ENCODE assay signal across 32 cellular contexts in the genomic region with DNA sequence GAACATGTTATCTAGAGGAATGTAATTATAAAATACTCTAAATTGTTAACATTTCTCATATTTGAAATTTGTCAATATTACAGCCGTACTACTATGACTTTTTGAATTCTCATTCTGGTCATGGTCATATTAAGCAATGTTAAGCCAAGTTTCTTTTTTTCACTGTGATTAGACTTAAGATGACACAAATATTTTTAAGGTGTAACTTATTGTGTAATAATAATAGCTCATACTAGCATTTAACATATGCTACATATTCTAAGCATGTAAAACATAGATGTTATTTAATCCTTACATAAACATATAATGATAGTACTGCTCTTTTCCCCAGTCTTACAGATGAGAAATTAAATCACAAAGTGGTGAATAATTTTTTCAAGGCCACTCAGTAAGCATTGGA. TPM values are rescaled to one million over a fixed set of nuclear protein-coding genes. Genes with fewer than 3 reads are reported as not detected.
DNase-seq lines count a peak whose midpoint lies in the region; ATAC-seq, FAIRE-seq and TF ChIP-seq lines count a peak whose summit lies in the region.
"Had no signal": no experiment of that assay in that cellular context is flagged by ENCODE, and none has a peak within 500 bp of the region (broad histone marks: within the 10 kb centered on the region; RNA-seq: fewer than 3 reads in every experiment).

No MANE protein-coding gene starts in this region.

- TF ChIP-seq CTCF in HepG2 (CRISPR knock-in tag; IDR thresholded peaks at IDR 0.05) (no peak), right lobe of liver (IDR thresholded peaks at IDR 0.05) (no peak), IMR-90 (conservative IDR thresholded peaks at IDR 0.05; ENCODE audit: low read depth, low read length) (no peak), K562 (IDR thresholded peaks at IDR 0.05 in 2 of 3, conservative IDR thresholded peaks at IDR 0.05 in 1 of 3; ENCODE audit: insufficient read depth in 2 of 3, low read depth in 1 of 3, low read length in 3 of 3) (no peak)

- no TSS peak for BruUV-seq in HepG2 (replicated peaks; lab: Mats Ljungman, UMichigan)
- BruUV-seq in IMR-90 (replicated peaks; lab: Mats Ljungman, UMichigan), result no TSS peak
- no TSS peak for BruUV-seq in K562 (replicated peaks; lab: Mats Ljungman, UMichigan)

- whole genome bisulfite sequencing in HepG2 (ENCODE audit: low lambda C conversion rate), result 100% methylated on average over 1 of the region's 1 CpG
- 90% methylated on average over 1 of the region's 1 CpG for whole genome bisulfite sequencing in right lobe of liver (ENCODE audit: insufficient coverage, low coverage, low lambda C conversion rate, missing lambda C conversion rate)
- WGBS in IMR-90 (ENCODE audit: extremely low coverage in 2 of 2, insufficient read length in 1 of 2), 2 experiments, result no CpG with 5 or more reads among the region's 1 CpG
- 100% methylated on average over 1 of the region's 1 CpG for WGBS in K562 (ENCODE audit: insufficient coverage, low coverage, missing lambda C conversion rate)

- H3K36me3 ChIP-seq in HepG2 (replicated peaks in 1 of 2; ENCODE audit: control insufficient read depth in 1 of 2, insufficient read depth in 2 of 2, low read length in 2 of 2), result peaks cover 1 to 16% of the 10 kb centered on the region in 2 experiments; a peak in 2 of 5 replicates
- peaks cover 0 to 2% (median 0%) of the 10 kb centered on the region in 4 donors for H3K36me3 ChIP-seq in right lobe of liver
- H3K36me3 ChIP-seq in IMR-90 (ENCODE audit: control insufficient read depth, insufficient read depth, low read length), result no peaks in the 10 kb centered on the region
- H3K36me3 ChIP-seq in K562 (ENCODE audit: control insufficient read depth, insufficient read depth, low read length), result peaks cover 36% of the 10 kb centered on the region

- H3K27me3 ChIP-seq in HepG2 (ENCODE audit: control insufficient read depth in 1 of 2, insufficient read depth in 2 of 2, low read length in 2 of 2), result no peaks in the 10 kb centered on the region
- H3K27me3 ChIP-seq in right lobe of liver, result no peaks in the 10 kb centered on the region
- H3K27me3 ChIP-seq in IMR-90 (ENCODE audit: control insufficient read depth, insufficient read depth, low read length), result no peaks in the 10 kb centered on the region
- H3K27me3 ChIP-seq in K562 (ENCODE audit: control insufficient read depth in 2 of 2, insufficient read depth in 2 of 2, low read length in 2 of 2), result no peaks in the 10 kb centered on the region
- H3K27me3 ChIP-seq: BE2C; BLaER1; BLaER1 treated with 17β-estradiol and CSF1 and Interleukin-3, amounts not matched to agents 10 nM and 100 nM had no signal

- no peak overlapping the region for H3K56ac ChIP-seq in IMR-90 (ENCODE audit: extremely low read depth, insufficient read depth, low read length)

- POLR2A ChIA-PET in HepG2 (lab: Yijun Ruan, JAX), result no interaction called here
- POLR2A ChIA-PET in IMR-90 (lab: Charles Lee; ENCODE audit: unreplicated experiment), result no interaction called here
- POLR2A ChIA-PET in K562 (lab: Yijun Ruan, JAX), result no interaction called here

- H3K79me2 ChIP-seq in HepG2 (ENCODE audit: insufficient read depth, low read length), result no peaks in the 10 kb centered on the region
- H3K79me2 ChIP-seq in K562 (ENCODE audit: control insufficient read depth, insufficient read depth, low read length), result no peaks in the 10 kb centered on the region; the same call in 2 of the 3 replicates

- H3K79me1 ChIP-seq in IMR-90 (ENCODE audit: low read depth in 1 of 2, low read length in 2 of 2), result no peaks in the 10 kb centered on the region; a peak in 1 of 4 replicates

- TF ChIP-seq RAD21 in HepG2 (CRISPR knock-in tag; IDR thresholded peaks at IDR 0.05) (no peak), IMR-90 (IDR thresholded peaks at IDR 0.05; ENCODE audit: low read length) (no peak), K562 (CRISPR knock-in tag; conservative IDR thresholded peaks at IDR 0.05 in 1 of 2, IDR thresholded peaks at IDR 0.05 in 1 of 2) (no peak)

- no peak overlapping the region for H2BK5ac ChIP-seq in IMR-90 (ENCODE audit: low read depth, low read length, poor library complexity, severe bottlenecking)

- FAIRE-seq in HepG2 (lab: Jason Lieb, UNC), result no peak
- no peak for FAIRE-seq in K562 (lab: Jason Lieb, UNC)
- FAIRE-seq: A549, D721Med had no signal

- H2AK5ac ChIP-seq in IMR-90 (ENCODE audit: low read depth, low read length), result no peak overlapping the region

- no peak overlapping the region for H2AK9ac ChIP-seq in IMR-90 (replicated peaks; ENCODE audit: low read depth, low read length, poor library complexity)

- H3K18ac ChIP-seq in IMR-90 (ENCODE audit: low read depth, low read length), result no peak overlapping the region

- H2AFZ ChIP-seq in HepG2 (ENCODE audit: low read length) (no peak overlapping the region), IMR-90 (replicated peaks; ENCODE audit: low read length, poor library complexity) (no peak overlapping the region), K562 (ENCODE audit: low read depth, low read length) (no peak overlapping the region)

- dilution Hi-C loops in IMR-90 (cut with HindIII; ENCODE audit: low sequenced_read_pairs, unreplicated experiment), result no loop called here

- H3K23ac ChIP-seq in IMR-90 (ENCODE audit: low read depth, low read length), result no peak overlapping the region

- no peak overlapping the region for H2BK120ac ChIP-seq in IMR-90 (ENCODE audit: low read depth, low read length)

- no peaks in the 10 kb centered on the region for H3K4me1 ChIP-seq in HepG2 (ENCODE audit: insufficient read depth, low read length)
- H3K4me1 ChIP-seq in right lobe of liver, result no peaks in the 10 kb centered on the region
- no peaks in the 10 kb centered on the region; the same call in 1 of the 2 replicates for H3K4me1 ChIP-seq in IMR-90 (ENCODE audit: control insufficient read depth, insufficient read depth, low read length)
- H3K4me1 ChIP-seq in K562 (replicated peaks in 1 of 2; ENCODE audit: control insufficient read depth in 2 of 2, insufficient read depth in 2 of 2, low read length in 2 of 2), result peaks cover 0 to 4% of the 10 kb centered on the region in 2 experiments; a peak in 2 of 5 replicates
- H3K4me1 ChIP-seq: A549, BLaER1 had no signal

- CTCF ChIA-PET in HepG2 (lab: Yijun Ruan, JAX; ENCODE audit: low intra/inter-chr PET ratio, low total read pairs) (no interaction called here), IMR-90 (lab: Yijun Ruan, JAX) (no interaction called here), K562 (lab: Yijun Ruan, JAX; ENCODE audit: low intra/inter-chr PET ratio) (no interaction called here)

- DNase-seq in HepG2 (ENCODE audit: low spot score), result no peak
- DNase-seq in right lobe of liver, result no peak
- DNase-seq in IMR-90, result no peak
- DNase-seq in K562 (ENCODE audit: extremely low read depth in 1 of 4, low spot score in 3 of 4), result no peak
- no peak for DNase-seq in GM03348 (ENCODE audit: low spot score)
- no peak for DNase-seq in head of caudate nucleus
- DNase-seq: 8988T; ACHN; AML-193; BE2C; C1 segment of cervical spinal cord; Caco-2; Calu3; CD4-positive, alpha-beta memory T cell; CD4-positive, alpha-beta T cell; CD4-positive, CD25-positive, alpha-beta regulatory T cell; CD8-positive, alpha-beta memory T cell; CD8-positive, alpha-beta T cell; COR-L47; DMS 273 treated with DMSO at 0.1 percent for 48 hours; DMS153; DMS53; DMS79; DMS79 treated with DMSO at 0.1 percent for 48 hours; DND-41; EL had no signal

- intact Hi-C loops in HepG2 (cut with micrococcal nuclease; ENCODE audit: unreplicated experiment) (no loop called here), right lobe of liver (cut with DNase I) (no loop called here), IMR-90 (cut with micrococcal nuclease) (no loop called here), K562 (cut with micrococcal nuclease) (no loop called here), head of caudate nucleus (cut with DNase I) (no loop called here)

- ATAC-seq in HepG2, result no peak
- ATAC-seq in right lobe of liver, result no peak
- no peak for ATAC-seq in IMR-90 (ENCODE audit: low read depth)
- no peak for ATAC-seq in K562
- ATAC-seq: A549; CD8-positive, alpha-beta T cell had no signal

- H4K5ac ChIP-seq in IMR-90 (ENCODE audit: low read depth, low read length), result no peak overlapping the region

- no peak overlapping the region for H3K14ac ChIP-seq in IMR-90 (replicated peaks; ENCODE audit: low read depth, low read length)

- H3K9ac ChIP-seq in HepG2 (ENCODE audit: insufficient read depth, low read depth, low read length) (no peak overlapping the region), IMR-90 (ENCODE audit: low read depth, low read length) (no peak overlapping the region), K562 (ENCODE audit: insufficient read depth in 1 of 2, low read depth in 2 of 2, low read length in 2 of 2) (no peak overlapping the region)
- H3K9ac ChIP-seq: BLaER1; BLaER1 treated with 17β-estradiol and CSF1 and Interleukin-3, amounts not matched to agents 10 nM and 100 nM had no signal

- H2BK15ac ChIP-seq in IMR-90 (ENCODE audit: low read depth, low read length), result no peak overlapping the region

- H4K8ac ChIP-seq in IMR-90 (ENCODE audit: low read depth in 2 of 2, low read length in 2 of 2), result no peak overlapping the region

- TF ChIP-seq POLR2A in HepG2 (IDR thresholded peaks at IDR 0.05; ENCODE audit: insufficient read depth in 1 of 2, low read depth in 2 of 2, low read length in 2 of 2) (no peak), right lobe of liver (IDR thresholded peaks at IDR 0.05) (no peak), IMR-90 (IDR thresholded peaks at IDR 0.05; ENCODE audit: low read depth, low read length) (no peak), K562 (conservative IDR thresholded peaks at IDR 0.05) (no peak)

- H3K9me3 ChIP-seq in HepG2 (ENCODE audit: low read length) (no peaks in the 10 kb centered on the region), right lobe of liver (no peaks in the 10 kb centered on the region), IMR-90 (ENCODE audit: control insufficient read depth, insufficient read depth, low read length) (no peaks in the 10 kb centered on the region), K562 (replicated peaks; ENCODE audit: control insufficient read depth, insufficient read depth, low read depth, low read length) (no peaks in the 10 kb centered on the region)
- H3K9me3 ChIP-seq: A549, BE2C, Caco-2 had no signal

- H3K27ac ChIP-seq in HepG2 (ENCODE audit: extremely low read length, insufficient read depth, low read length) (no peak overlapping the region), right lobe of liver (no peak overlapping the region), IMR-90 (ENCODE audit: insufficient read depth, low read length) (no peak overlapping the region), K562 (ENCODE audit: extremely low read depth, low read depth, low read length) (no peak overlapping the region)
- H3K27ac ChIP-seq: 22Rv1; A549; BLaER1; BLaER1 treated with 17β-estradiol and CSF1 and Interleukin-3, amounts not matched to agents 10 nM and 100 nM; C4-2B had no signal

- H3K9me1 ChIP-seq in IMR-90 (ENCODE audit: insufficient read depth, low read length), result no peaks in the 10 kb centered on the region
- no peaks in the 10 kb centered on the region for H3K9me1 ChIP-seq in K562 (ENCODE audit: control insufficient read depth, insufficient read depth, low read length)

- H3K4ac ChIP-seq in IMR-90 (ENCODE audit: low read depth, low read length), result no peak overlapping the region

- in situ Hi-C loops in HepG2 (cut with HindIII; ENCODE audit: extremely low pct_ligation_motif_present, low pct_unique_long_range_greater_than_20kb) (no loop called here), IMR-90 (cut with MboI; ENCODE audit: low sequenced_read_pairs) (no loop called here), K562 (cut with MboI) (no loop called here)

- H3K4me3 ChIP-seq in HepG2 (replicated peaks in 1 of 3; ENCODE audit: insufficient read depth in 1 of 3, low read depth in 2 of 3, low read length in 3 of 3), result no peak overlapping the region
- no peak overlapping the region for H3K4me3 ChIP-seq in right lobe of liver
- H3K4me3 ChIP-seq in IMR-90 (ENCODE audit: insufficient read depth, low read depth, low read length), result no peak overlapping the region
- H3K4me3 ChIP-seq in K562, result no peak overlapping the region
- H3K4me3 ChIP-seq: A549; BLaER1; BLaER1 treated with 17β-estradiol and CSF1 and Interleukin-3, amounts not matched to agents 10 nM and 100 nM had no signal

- H3K4me2 ChIP-seq in HepG2 (ENCODE audit: low read depth, low read length), result no peak overlapping the region
- H3K4me2 ChIP-seq in IMR-90 (ENCODE audit: low read depth, low read length), result no peak overlapping the region
- H3K4me2 ChIP-seq in K562 (ENCODE audit: insufficient read depth, low read length), result no peak overlapping the region
- H3K4me2 ChIP-seq: A549; BLaER1; BLaER1 treated with 17β-estradiol and CSF1 and Interleukin-3, amounts not matched to agents 10 nM and 100 nM had no signal

- TF ChIP-seq EP300 in HepG2 (IDR thresholded peaks at IDR 0.05; ENCODE audit: low read depth in 2 of 2, low read length in 2 of 2) (no peak), HepG2 (CRISPR knock-in tag; IDR thresholded peaks at IDR 0.05; ENCODE audit: borderline replicate concordance) (no peak), K562 (IDR thresholded peaks at IDR 0.05; ENCODE audit: low read length) (no peak)

- H2BK20ac ChIP-seq in IMR-90 (ENCODE audit: low read depth, low read length), result no peak overlapping the region

- H4K20me1 ChIP-seq in HepG2 (ENCODE audit: insufficient read depth, low read length) (no peaks in the 10 kb centered on the region), IMR-90 (ENCODE audit: insufficient read depth, low read length) (no peaks in the 10 kb centered on the region), K562 (replicated peaks; ENCODE audit: control insufficient read depth, insufficient read depth, low read length) (no peaks in the 10 kb centered on the region; the same call in 1 of the 2 replicates)
- H4K20me1 ChIP-seq: BLaER1; BLaER1 treated with 17β-estradiol and CSF1 and Interleukin-3, amounts not matched to agents 10 nM and 100 nM had no signal

- no peak overlapping the region for H4K91ac ChIP-seq in IMR-90 (ENCODE audit: insufficient read depth, low read depth, low read length)

RNA-seq across cellular contexts. Expression of gene LRRC70, which starts 35.9 kb away (rescaled TPM):
- 0.31 and 0.71 TPM in 2 replicates for total RNA-seq in HepG2 (2016; rRNA removed; fragmentation: Illumina TruSeq; extraction: Trizol)
- 0.35 TPM in 1 of 2 replicates, not detected in the other for total RNA-seq in HepG2 (2016; cell fraction: cytosol; rRNA removed; fragmentation: Illumina TruSeq; extraction: Trizol; ENCODE audit: low read depth)
- 0.40 and 0.69 TPM in 2 replicates for total RNA-seq in HepG2 (2016; cell fraction: insoluble cytoplasmic fraction; rRNA removed; fragmentation: Illumina TruSeq; extraction: Trizol)
- 0.10 and 0.12 TPM in 2 replicates for total RNA-seq in HepG2 (2016; cell fraction: membrane; rRNA removed; fragmentation: Illumina TruSeq; extraction: Trizol)
- total RNA-seq in HepG2 (2016; cell fraction: nucleus; rRNA removed; fragmentation: Illumina TruSeq; extraction: Trizol), result 9.5 and 9.6 TPM in 2 replicates
- 0.05 and 0.43 TPM in 2 replicates for polyA plus RNA-seq in HepG2 (2011; rRNA removed)
- 0.05 TPM in 2 replicates for polyA plus RNA-seq in HepG2 (2011; cell fraction: cytosol; rRNA removed)
- 0.66 and 0.81 TPM in 2 replicates for polyA plus RNA-seq in HepG2 (2011; cell fraction: nucleus; rRNA removed)
- 0.08 and 0.46 TPM in 2 replicates for polyA plus RNA-seq in HepG2 (2012)
- not detected in 2 replicates for polyA plus RNA-seq in HepG2 (2016; cell fraction: cytosol; fragmentation: Illumina TruSeq; extraction: Trizol; ENCODE audit: low read depth)
- polyA plus RNA-seq in HepG2 (2016; cell fraction: insoluble cytoplasmic fraction; fragmentation: Illumina TruSeq; extraction: Trizol; ENCODE audit: low read depth), result 0.53 and 0.57 TPM in 2 replicates
- not detected in 2 replicates for polyA plus RNA-seq in HepG2 (2016; cell fraction: membrane; fragmentation: Illumina TruSeq; extraction: Trizol; ENCODE audit: low read depth)
- polyA plus RNA-seq in HepG2 (2016; cell fraction: nucleus; fragmentation: Illumina TruSeq; extraction: Trizol; ENCODE audit: insufficient read depth, low read depth), result 2.7 and 2.8 TPM in 2 replicates
- polyA minus RNA-seq in HepG2 (2011; rRNA and poly(A)+ RNA removed; ENCODE audit: low replicate concordance), result 0.94 and 1.7 TPM in 2 replicates
- not detected in 2 replicates for polyA minus RNA-seq in HepG2 (2011; cell fraction: cytosol; rRNA and poly(A)+ RNA removed)
- polyA minus RNA-seq in HepG2 (2011; cell fraction: nucleus; rRNA and poly(A)+ RNA removed), result 11.4 and 14.0 TPM in 2 replicates
- 1 to 10 TPM in 4 of 6 experiments, under 1 TPM in 2; 0.37 to 1.7 (median 1.1) TPM for total RNA-seq in right lobe of liver
- 0.36 and 0.83 TPM in 2 replicates for total RNA-seq in IMR-90 (2012; rRNA removed)
- polyA plus RNA-seq in IMR-90 (2012; rRNA removed), result 0.19 TPM in 2 replicates
- not detected in 2 replicates for polyA plus RNA-seq in IMR-90 (2012; cell fraction: cytosol; rRNA removed)
- polyA plus RNA-seq in IMR-90 (2012; cell fraction: nucleus; rRNA removed; ENCODE audit: low replicate concordance), result 0.07 and 1.3 TPM in 2 replicates
- 5.8 and 23.2 TPM in 2 replicates for total RNA-seq in K562 (2011; cell fraction: chromatin; rRNA removed; ENCODE audit: low replicate concordance)
- 2.5 and 4.6 TPM in 2 replicates for total RNA-seq in K562 (2011; cell fraction: nucleolus; rRNA removed)
- 10.0 and 24.3 TPM in 2 replicates for total RNA-seq in K562 (2011; cell fraction: nucleoplasm; rRNA removed)
- 0.69 and 0.86 TPM in 2 replicates for total RNA-seq in K562 (2014; rRNA removed)
- 1.5 and 2.1 TPM in 2 replicates for total RNA-seq in K562 (2014; rRNA removed; fragmentation: Illumina TruSeq; extraction: Trizol)
- total RNA-seq in K562 (2015; rRNA removed; fragmentation: Illumina TruSeq; extraction: Trizol), result 1.4 TPM in 2 replicates
- total RNA-seq in K562 (2021), result 0.73 and 0.83 TPM in 2 replicates
- polyA plus RNA-seq in K562 (2011; rRNA removed), result 0.99 and 1.4 TPM in 2 replicates
- polyA plus RNA-seq in K562 (2011; cell fraction: cytosol; rRNA removed), result 0.06 and 0.38 TPM in 2 replicates
- polyA plus RNA-seq in K562 (2011; cell fraction: nucleus; rRNA removed), result 1.1 and 2.6 TPM in 2 replicates
- 0.09 and 0.61 TPM in 2 replicates for polyA plus RNA-seq in K562 (2012)
- polyA plus RNA-seq in K562 (2014; fragmentation: Illumina TruSeq; extraction: Trizol), result 0.31 and 0.40 TPM in 2 replicates
- polyA plus RNA-seq in K562 (2014; fragmentation: Nextera tagmentation; extraction: Ambion mirVana), result under 1 TPM; 0.21 to 0.22 TPM
- polyA plus RNA-seq in K562 (2014; rRNA removed), result 0.24 and 0.53 TPM in 2 replicates
- polyA minus RNA-seq in K562 (2011; rRNA and poly(A)+ RNA removed), result 9.4 and 11.8 TPM in 2 replicates
- 0.76 TPM in 1 of 2 replicates, not detected in the other for polyA minus RNA-seq in K562 (2011; cell fraction: cytosol; rRNA and poly(A)+ RNA removed)
- 7.0 and 10.7 TPM in 2 replicates for polyA minus RNA-seq in K562 (2011; cell fraction: nucleus; rRNA and poly(A)+ RNA removed)

Comparison
In these comparisons a context has a peak if more than half of its experiments do, and no peak if none do; other contexts are left out.
1. Of the 241 proteins assayed by ChIP-seq in both HepG2 and K562: peak only in HepG2: none; only in K562: none; in both: CEBPB; in neither: 239; mixed calls (peak in some experiments, not most) for 1.